In the genomic region with DNA sequence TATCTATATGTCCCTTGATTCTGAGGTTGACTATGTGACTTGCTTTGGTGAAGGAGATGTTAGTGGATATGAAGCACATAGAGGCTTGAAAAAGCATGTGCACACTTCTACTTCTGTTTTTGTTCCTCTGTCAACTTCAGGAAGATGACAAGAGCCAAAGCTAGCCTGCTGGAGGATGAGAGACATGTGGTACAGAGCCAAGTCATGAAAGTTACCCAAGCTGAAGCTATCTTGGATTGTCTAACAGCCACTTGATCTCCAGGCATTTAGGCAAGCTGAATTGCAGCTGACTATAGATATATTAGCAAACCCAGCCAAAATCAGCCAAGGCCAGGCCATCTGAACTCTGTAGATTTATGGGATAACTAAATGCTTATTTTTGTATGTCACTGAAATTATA, we compare ENCODE assay signal across 25 cellular contexts.
DNase-seq lines count a peak whose midpoint lies in the region; ATAC-seq, FAIRE-seq and TF ChIP-seq lines count a peak whose summit lies in the region.
"Had no signal": no experiment of that assay in that cellular context is flagged by ENCODE, and none has a peak within 500 bp of the region (broad histone marks: within the 10 kb centered on the region; RNA-seq: fewer than 3 reads in every experiment).

No MANE protein-coding gene starts in this region.

- H3K79me2 ChIP-seq in endothelial cell of umbilical vein (ENCODE audit: control insufficient read depth, insufficient read depth, low read length): no peaks in the 10 kb centered on the region

- no peaks in the 10 kb centered on the region for H3K9me1 ChIP-seq in endothelial cell of umbilical vein (replicated peaks; ENCODE audit: control insufficient read depth, extremely low read depth, insufficient read depth, low read length)

- H3K27ac ChIP-seq in right atrium auricular region (no peak overlapping the region), endothelial cell of umbilical vein (ENCODE audit: insufficient read depth, low read depth, low read length) (no peak overlapping the region)
- H3K27ac ChIP-seq: BLaER1 had no signal

- no peaks in the 10 kb centered on the region for H3K36me3 ChIP-seq in right atrium auricular region
- H3K36me3 ChIP-seq in endothelial cell of umbilical vein (ENCODE audit: control insufficient read depth in 2 of 2, extremely low read depth in 1 of 2, insufficient read depth in 2 of 2, low read length in 2 of 2): no peaks in the 10 kb centered on the region
- H3K36me3 ChIP-seq: BLaER1 had no signal

- ATAC-seq in left ventricle myocardium superior (peak; percentile 67), GM21825 (IDR thresholded peaks at IDR 0.05; ENCODE audit: unreplicated experiment) (no peak)
- ATAC-seq: GM12878 had no signal

- H2AFZ ChIP-seq in endothelial cell of umbilical vein (ENCODE audit: low read depth, low read length): no peak overlapping the region

- no peak overlapping the region for H3K9ac ChIP-seq in endothelial cell of umbilical vein (replicated peaks; ENCODE audit: extremely low read depth, insufficient read depth, low read length)
- H3K9ac ChIP-seq: BLaER1 had no signal

- dilution Hi-C loops in endothelial cell of umbilical vein (cut with MboI; ENCODE audit: extremely low pct_ligation_motif_present, low sequenced_read_pairs): no loop called here

- H3K9me3 ChIP-seq in right atrium auricular region (peaks cover 0 to 10% of the 10 kb centered on the region in 2 donors), endothelial cell of umbilical vein (replicated peaks; ENCODE audit: control insufficient read depth, insufficient read depth, low read length) (no peaks in the 10 kb centered on the region)

- POLR2A ChIA-PET in endothelial cell of umbilical vein (lab: Charles Lee): no interaction called here

- peak; percentile 4 for FAIRE-seq in endothelial cell of umbilical vein (lab: Jason Lieb, UNC)
- FAIRE-seq: A204.1, GM12878, GM12892, GM18507 had no signal

- no peak overlapping the region for H3K4me2 ChIP-seq in endothelial cell of umbilical vein (ENCODE audit: insufficient read depth, low read length)
- H3K4me2 ChIP-seq: BLaER1 had no signal

- no peak for TF ChIP-seq POLR2A in endothelial cell of umbilical vein (IDR thresholded peaks at IDR 0.05; ENCODE audit: low read depth, low read length)

- DNase-seq in left ventricle myocardium superior (no peak), right atrium auricular region (ENCODE audit: low spot score) (no peak), NCI-H446 treated with DMSO at 0.1 percent for 48 hours (lab: John Stamatoyannopoulos, UW) (peak; percentile 7), endothelial cell of umbilical vein (ENCODE audit: low read depth, low spot score) (no peak), NCI-H748 treated with DMSO at 0.1 percent for 48 hours (lab: John Stamatoyannopoulos, UW) (no peak)
- DNase-seq: 8988T; AML-193; C1 segment of cervical spinal cord; CD4-positive, alpha-beta memory T cell; CD4-positive, CD25-positive, alpha-beta regulatory T cell; CD8-positive, alpha-beta memory T cell; COR-L47; DMS 273 treated with DMSO at 0.1 percent for 48 hours; DMS153; DMS53; DMS79; DND-41; EL; GDM1 had no signal

- CTCF ChIA-PET in endothelial cell of umbilical vein (lab: Charles Lee): no interaction called here

- H3K27me3 ChIP-seq in right atrium auricular region (no peaks in the 10 kb centered on the region), endothelial cell of umbilical vein (ENCODE audit: control insufficient read depth in 2 of 2, insufficient read depth in 2 of 2, low read length in 2 of 2) (no peaks in the 10 kb centered on the region)
- H3K27me3 ChIP-seq: BLaER1 had no signal

- intact Hi-C loops in left ventricle myocardium superior (cut with micrococcal nuclease) (no loop called here), endothelial cell of umbilical vein (cut with micrococcal nuclease) (no loop called here)

- TF ChIP-seq CTCF in right atrium auricular region (IDR thresholded peaks at IDR 0.05) (no peak), endothelial cell of umbilical vein (IDR thresholded peaks at IDR 0.05; ENCODE audit: extremely low read depth in 1 of 2, insufficient read depth in 1 of 2, low read depth in 1 of 2, low read length in 2 of 2) (no peak)

- BruUV-seq in endothelial cell of umbilical vein (replicated peaks; lab: Mats Ljungman, UMichigan): no TSS peak

- H3K4me1 ChIP-seq in right atrium auricular region (no peaks in the 10 kb centered on the region), endothelial cell of umbilical vein (ENCODE audit: control insufficient read depth, extremely low read depth, insufficient read depth, low read length) (peaks cover 7% of the 10 kb centered on the region)
- H3K4me1 ChIP-seq: BLaER1 had no signal

- H3K4me3 ChIP-seq in right atrium auricular region (no peak overlapping the region), endothelial cell of umbilical vein (replicated peaks in 1 of 3; ENCODE audit: insufficient read depth in 1 of 3, low read depth in 1 of 3, low read length in 3 of 3) (no peak overlapping the region)
- H3K4me3 ChIP-seq: BLaER1, GM12878 had no signal

- H4K20me1 ChIP-seq in endothelial cell of umbilical vein (replicated peaks; ENCODE audit: control insufficient read depth, extremely low read depth, insufficient read depth, low read length): no peaks in the 10 kb centered on the region
- H4K20me1 ChIP-seq: BLaER1 had no signal

TF ChIP-seq in endothelial cell of umbilical vein, 7 proteins besides CTCF, POLR2A, EP300 and RAD21:
- TF ChIP-seq POLR2AphosphoS5 (IDR thresholded peaks at IDR 0.05; ENCODE audit: insufficient read depth, low read depth, low read length) (no peak), GATA2 (IDR thresholded peaks at IDR 0.05; ENCODE audit: insufficient read depth, insufficient read length, low read depth, low read length) (no peak), EZH2 (IDR thresholded peaks at IDR 0.05; ENCODE audit: borderline replicate concordance, low read depth, low read length, severe bottlenecking) (no peak)
